Comparison of ENCODE assay signal across 8 cellular contexts in the genomic region with DNA sequence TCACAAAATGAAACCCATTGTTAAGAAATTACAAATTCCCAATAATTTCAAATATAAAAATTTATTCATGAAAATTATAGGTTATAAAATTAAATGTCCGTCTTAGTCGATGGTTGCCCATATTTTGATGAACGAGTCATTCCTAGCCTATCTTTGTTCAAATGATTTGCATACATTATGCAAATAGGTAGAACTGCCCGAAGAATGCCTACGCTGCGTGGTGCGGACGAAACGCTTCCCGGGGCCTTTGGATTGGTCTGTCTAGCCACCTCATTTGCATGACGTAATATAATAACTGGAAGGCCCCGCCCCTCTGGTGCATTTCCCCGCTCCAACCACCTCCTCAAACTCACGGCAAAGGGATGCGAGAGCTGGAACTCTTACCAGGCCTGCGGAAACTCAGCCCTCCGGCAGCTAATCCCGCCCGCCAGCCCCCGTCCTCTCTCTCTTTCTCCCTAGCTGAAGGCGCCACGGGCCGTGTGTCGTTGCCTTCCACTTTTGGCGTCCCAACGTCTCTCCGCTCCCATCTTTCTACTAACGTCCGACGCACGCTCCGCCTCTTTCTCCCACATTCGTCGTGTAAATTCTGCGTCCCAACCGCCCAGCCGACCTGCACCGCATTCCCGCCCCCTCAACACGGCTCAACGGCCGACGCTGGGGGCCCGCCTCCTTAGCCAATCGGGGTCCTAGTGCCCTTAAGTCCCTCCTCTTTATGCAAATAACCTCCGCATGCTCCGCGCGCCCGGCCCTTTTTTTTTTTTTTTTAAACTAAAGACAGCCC. TPM values are rescaled to one million over a fixed set of nuclear protein-coding genes. Genes with fewer than 3 reads are reported as not detected.
DNase-seq lines count a peak whose midpoint lies in the region; ATAC-seq and TF ChIP-seq lines count a peak whose summit lies in the region.

No MANE protein-coding gene starts in this region.

- peak overlapping the region; percentile 75 for H3K56ac ChIP-seq in IMR-90 (ENCODE audit: extremely low read depth, insufficient read depth, low read length)

- H3K9ac ChIP-seq in IMR-90 (ENCODE audit: low read depth, low read length): peak overlapping the region; percentile 70

- peak overlapping the region; percentile 71 for H3K4me2 ChIP-seq in IMR-90 (ENCODE audit: low read depth, low read length)
- peak overlapping the region; percentile 66 for H3K4me2 ChIP-seq in OCI-LY7 (ENCODE audit: low read length)

- H2AK5ac ChIP-seq in IMR-90 (ENCODE audit: low read depth, low read length): no peak overlapping the region

- CTCF ChIA-PET in IMR-90 (lab: Yijun Ruan, JAX) (no interaction called here), OCI-LY7 (lab: Charles Lee; ENCODE audit: unreplicated experiment) (no interaction called here)

- peak overlapping the region; percentile 90 for H2AK9ac ChIP-seq in IMR-90 (replicated peaks; ENCODE audit: low read depth, low read length, poor library complexity)

- peak overlapping the region; percentile 47 for H3K18ac ChIP-seq in IMR-90 (ENCODE audit: low read depth, low read length)

- peak overlapping the region; percentile 92 for H2BK5ac ChIP-seq in IMR-90 (ENCODE audit: low read depth, low read length, poor library complexity, severe bottlenecking)

- H4K8ac ChIP-seq in IMR-90 (ENCODE audit: low read depth in 2 of 2, low read length in 2 of 2): peak overlapping the region; percentile 44 to 88

- 0% methylated on average over 32 of the region's 50 CpGs; no CpG with 5 or more reads in 1 of the 2 experiments for WGBS in IMR-90 (ENCODE audit: extremely low coverage in 2 of 2, insufficient read length in 1 of 2), 2 experiments

- H2BK15ac ChIP-seq in IMR-90 (ENCODE audit: low read depth, low read length): peak overlapping the region; percentile 71; the same call in 1 of the 3 replicates

- dilution Hi-C loops in IMR-90 (cut with HindIII; ENCODE audit: low sequenced_read_pairs, unreplicated experiment): no loop called here

- H3K36me3 ChIP-seq in IMR-90 (ENCODE audit: control insufficient read depth, insufficient read depth, low read length) (peaks cover 21% of the 10 kb centered on the region), OCI-LY7 (ENCODE audit: insufficient read depth, low read length) (peaks cover 42% of the 10 kb centered on the region)

- H3K79me1 ChIP-seq in IMR-90 (ENCODE audit: low read depth in 1 of 2, low read length in 2 of 2): peaks cover 0 to 30% of the 10 kb centered on the region in 2 experiments; a peak in 3 of 4 replicates

- POLR2A ChIA-PET in IMR-90 (lab: Charles Lee; ENCODE audit: unreplicated experiment): no interaction called here
- POLR2A ChIA-PET in OCI-LY7 (lab: Charles Lee): interaction anchor here (1.0 kb wide), 1 partner anchor 32 kb away, joined by 3 read pairs; the partner anchor contains the start of gene BAG6

- BruUV-seq in IMR-90 (replicated peaks; lab: Mats Ljungman, UMichigan): no TSS peak
- TSS peak; percentile 98 for BruUV-seq in OCI-LY7 (replicated peaks; lab: Mats Ljungman, UMichigan)

- peak overlapping the region; percentile 23; the same call in 1 of the 2 replicates for H3K23ac ChIP-seq in IMR-90 (ENCODE audit: low read depth, low read length)

- H4K5ac ChIP-seq in IMR-90 (ENCODE audit: low read depth, low read length): peak overlapping the region; percentile 50

- H3K4ac ChIP-seq in IMR-90 (ENCODE audit: low read depth, low read length): peak overlapping the region; percentile 82

- peak; percentile 84; the same call in 1 of the 2 replicates for TF ChIP-seq POLR2A in IMR-90 (IDR thresholded peaks at IDR 0.05; ENCODE audit: low read depth, low read length)

- H2BK20ac ChIP-seq in IMR-90 (ENCODE audit: low read depth, low read length): no peak overlapping the region

- H3K4me1 ChIP-seq in IMR-90 (ENCODE audit: control insufficient read depth, insufficient read depth, low read length) (no peaks in the 10 kb centered on the region), OCI-LY7 (ENCODE audit: insufficient read depth, low read length, poor library complexity, severe bottlenecking) (peaks cover 42% of the 10 kb centered on the region)

- H2BK120ac ChIP-seq in IMR-90 (ENCODE audit: low read depth, low read length): peak overlapping the region; percentile 82; the same call in 1 of the 2 replicates

- peaks cover 6% of the 10 kb centered on the region for H3K9me1 ChIP-seq in IMR-90 (ENCODE audit: insufficient read depth, low read length)

- in situ Hi-C loops in IMR-90 (cut with MboI; ENCODE audit: low sequenced_read_pairs): no loop called here

- intact Hi-C loops in IMR-90 (cut with micrococcal nuclease) (loop anchor here (1.0 kb wide), 1 partner anchor 32 kb away; the partner anchor contains the start of gene BAG6), OCI-LY7 (cut with micrococcal nuclease; ENCODE audit: unreplicated experiment) (loop anchor here (1.0 to 5.0 kb wide), 5 partner anchors 32 to 211 kb away; partner anchors contain the start of gene BAG6)

- peak overlapping the region; percentile 64 for H3K4me3 ChIP-seq in IMR-90 (ENCODE audit: insufficient read depth, low read depth, low read length)
- peak overlapping the region; percentile 83 for H3K4me3 ChIP-seq in OCI-LY7 (ENCODE audit: low read depth, low read length, poor library complexity, severe bottlenecking)
- H3K4me3 ChIP-seq in epithelial cell of esophagus (ENCODE audit: low read length): peak overlapping the region; percentile 82

- peaks cover 40% of the 10 kb centered on the region for H3K79me2 ChIP-seq in OCI-LY7 (ENCODE audit: insufficient read depth, low read depth, low read length)

- H3K14ac ChIP-seq in IMR-90 (replicated peaks; ENCODE audit: low read depth, low read length): peak overlapping the region; percentile 71

- peak overlapping the region; percentile 78 for H4K91ac ChIP-seq in IMR-90 (ENCODE audit: insufficient read depth, low read depth, low read length)

- H2AFZ ChIP-seq in IMR-90 (replicated peaks; ENCODE audit: low read length, poor library complexity) (peak overlapping the region; percentile 99), OCI-LY7 (ENCODE audit: low read length) (peak overlapping the region; percentile 23; the same call in 1 of the 2 replicates)

- TF ChIP-seq CTCF in IMR-90 (conservative IDR thresholded peaks at IDR 0.05; ENCODE audit: low read depth, low read length) (no peak), OCI-LY7 (conservative IDR thresholded peaks at IDR 0.05; ENCODE audit: low read length) (no peak), epithelial cell of esophagus (IDR thresholded peaks at IDR 0.05; ENCODE audit: insufficient read depth, low read depth, low read length, missing control alignments) (no peak)

- DNase-seq in DMS114 treated with DMSO at 0.1 percent for 48 hours (lab: John Stamatoyannopoulos, UW; ENCODE audit: unreplicated experiment): peak; percentile 99
- peak; percentile 98 for DNase-seq in IMR-90
- peak; percentile 99 for DNase-seq in OCI-LY7 (ENCODE audit: low spot score)
- DNase-seq in activated T-cell treated with anti-CD3 and anti-CD28 coated beads for 4 hours: peak; percentile 89
- DNase-seq in epithelial cell of esophagus (ENCODE audit: low read depth): peak; percentile 100
- peak; percentile 97 for DNase-seq in middle frontal gyrus (ENCODE audit: extremely low spot score, low spot score)
- peak; percentile 93 to 94 for DNase-seq in stimulated activated CD8-positive, alpha-beta memory T cell treated with anti-CD3 and anti-CD28 coated beads, Interleukin-2, amount 100 ng/mL, for 1 hour (ENCODE audit: low read depth in 2 of 2)

- H4K20me1 ChIP-seq in IMR-90 (ENCODE audit: insufficient read depth, low read length): peaks cover 36% of the 10 kb centered on the region
- peaks cover 18% of the 10 kb centered on the region for H4K20me1 ChIP-seq in OCI-LY7 (ENCODE audit: insufficient read depth, low read length)

- H3K27ac ChIP-seq in IMR-90 (ENCODE audit: insufficient read depth, low read length) (peak overlapping the region; percentile 92), OCI-LY7 (ENCODE audit: low read depth, low read length, poor library complexity, severe bottlenecking) (peak overlapping the region; percentile 94)

- H3K9me3 ChIP-seq in IMR-90 (ENCODE audit: control insufficient read depth, insufficient read depth, low read length) (no peaks in the 10 kb centered on the region), OCI-LY7 (ENCODE audit: low read length) (no peaks in the 10 kb centered on the region)

- TF ChIP-seq RAD21 in IMR-90 (IDR thresholded peaks at IDR 0.05; ENCODE audit: low read length): no peak

- H3K27me3 ChIP-seq in IMR-90 (ENCODE audit: control insufficient read depth, insufficient read depth, low read length): no peaks in the 10 kb centered on the region

- ATAC-seq in GM21529 (IDR thresholded peaks at IDR 0.05; ENCODE audit: unreplicated experiment) (peak; percentile 77), IMR-90 (ENCODE audit: low read depth) (peak; percentile 87)

- no peaks in the 10 kb centered on the region for H3K9me2 ChIP-seq in OCI-LY7 (ENCODE audit: insufficient read depth, low read length)

RNA-seq across cellular contexts. Expression of gene PRRC2A, which starts 0.5 kb away (rescaled TPM):
- total RNA-seq in IMR-90 (2012; rRNA removed) (7.7 and 8.1 TPM in 2 replicates), OCI-LY7 (2022) (355 and 379 TPM in 2 replicates)
- 88.6 and 101 TPM in 2 replicates for polyA plus RNA-seq in IMR-90 (2012; rRNA removed)
- 46.8 and 73.0 TPM in 2 replicates for polyA plus RNA-seq in IMR-90 (2012; cell fraction: cytosol; rRNA removed)
- polyA plus RNA-seq in IMR-90 (2012; cell fraction: nucleus; rRNA removed; ENCODE audit: low replicate concordance): 196 and 327 TPM in 2 replicates
- total RNA-seq in OCI-LY7 (2014; rRNA removed; shearing (Covaris generic)): 113 and 156 TPM in 2 replicates

RNA-seq across cellular contexts. Expression of gene AIF1, which starts 5.0 kb away (rescaled TPM):
- not detected in 2 replicates for total RNA-seq in IMR-90 (2012; rRNA removed)
- not detected in 2 replicates for polyA plus RNA-seq in IMR-90 (2012; rRNA removed)
- not detected in 2 replicates for polyA plus RNA-seq in IMR-90 (2012; cell fraction: cytosol; rRNA removed)
- not detected in 2 replicates for polyA plus RNA-seq in IMR-90 (2012; cell fraction: nucleus; rRNA removed; ENCODE audit: low replicate concordance)
- 15.3 and 22.0 TPM in 2 replicates for total RNA-seq in OCI-LY7 (2014; rRNA removed; shearing (Covaris generic))
- total RNA-seq in OCI-LY7 (2022): 16.3 and 17.2 TPM in 2 replicates

RNA-seq across cellular contexts. Expression of gene NCR3, which starts 27.2 kb away (rescaled TPM):
- not detected in 2 replicates for total RNA-seq in IMR-90 (2012; rRNA removed)
- not detected in 2 replicates for polyA plus RNA-seq in IMR-90 (2012; rRNA removed)
- polyA plus RNA-seq in IMR-90 (2012; cell fraction: cytosol; rRNA removed): not detected in 2 replicates
- not detected in 2 replicates for polyA plus RNA-seq in IMR-90 (2012; cell fraction: nucleus; rRNA removed; ENCODE audit: low replicate concordance)
- 1.6 TPM in 1 of 2 replicates, not detected in the other for total RNA-seq in OCI-LY7 (2014; rRNA removed; shearing (Covaris generic))
- 0.74 and 2.0 TPM in 2 replicates for total RNA-seq in OCI-LY7 (2022)

RNA-seq across cellular contexts. Expression of gene BAG6, which starts 32.5 kb away (rescaled TPM):
- total RNA-seq in IMR-90 (2012; rRNA removed) (40.7 and 41.4 TPM in 2 replicates), OCI-LY7 (2022) (320 and 323 TPM in 2 replicates)
- 134 and 151 TPM in 2 replicates for polyA plus RNA-seq in IMR-90 (2012; rRNA removed)
- polyA plus RNA-seq in IMR-90 (2012; cell fraction: cytosol; rRNA removed): 103 and 139 TPM in 2 replicates
- polyA plus RNA-seq in IMR-90 (2012; cell fraction: nucleus; rRNA removed; ENCODE audit: low replicate concordance): 262 and 478 TPM in 2 replicates
- 191 and 233 TPM in 2 replicates for total RNA-seq in OCI-LY7 (2014; rRNA removed; shearing (Covaris generic))

RNA-seq across cellular contexts. Expression of gene LST1, which starts 33.9 kb away (rescaled TPM):
- not detected in 2 replicates for total RNA-seq in IMR-90 (2012; rRNA removed)
- polyA plus RNA-seq in IMR-90 (2012; rRNA removed): not detected in 2 replicates
- not detected in 2 replicates for polyA plus RNA-seq in IMR-90 (2012; cell fraction: cytosol; rRNA removed)
- polyA plus RNA-seq in IMR-90 (2012; cell fraction: nucleus; rRNA removed; ENCODE audit: low replicate concordance): not detected in 2 replicates
- total RNA-seq in OCI-LY7 (2014; rRNA removed; shearing (Covaris generic)): 1.2 and 3.0 TPM in 2 replicates
- total RNA-seq in OCI-LY7 (2022): 4.2 and 4.9 TPM in 2 replicates

Comparison
In these comparisons a context has a peak if more than half of its experiments do, and no peak if none do; other contexts are left out.
1. Peak in every context shown above with its lines: DNase-seq, ATAC-seq, H3K4me3 ChIP-seq and H3K27ac ChIP-seq.
2. RNA of gene PRRC2A, which starts 0.5 kb away (total RNA-seq): 113 to 379 TPM in OCI-LY7; 7.7 to 8.1 TPM in IMR-90; every median in the first group is over 10 times any median in the second.
3. RNA of gene AIF1, which starts 5.0 kb away (total RNA-seq): 15.3 to 22.0 TPM in OCI-LY7; not detected in IMR-90; every median in the first group is over 10 times any median in the second.